In the genomic region with DNA sequence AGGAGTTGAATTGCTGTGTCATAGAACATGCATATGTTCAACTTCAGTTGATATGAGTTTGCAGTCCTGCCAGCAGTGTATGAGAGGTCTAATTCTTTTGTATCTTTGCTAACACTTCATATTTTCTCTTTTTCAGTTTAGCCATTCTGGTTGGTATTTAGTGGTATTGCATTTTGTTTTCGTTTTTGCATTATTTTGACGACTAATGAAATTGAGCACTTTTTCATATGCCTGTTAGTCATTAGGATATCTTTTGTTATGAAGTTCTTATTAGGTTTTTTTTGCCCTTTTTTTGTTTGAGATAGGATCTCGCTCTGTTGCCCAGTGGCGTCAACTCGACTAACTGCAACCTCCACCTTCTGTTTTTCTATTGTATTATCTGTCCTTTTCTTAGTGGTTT, we compare ENCODE assay signal across 2 cellular contexts.
TF ChIP-seq lines count a peak whose summit lies in the region.

No MANE protein-coding gene starts in this region.

TF ChIP-seq in HepG2, 621 proteins besides CTCF, POLR2A, EP300 and RAD21:
- TF ChIP-seq MAFF (IDR thresholded peaks at IDR 0.05; ENCODE audit: low read depth, low read length) (peak; percentile 56), ZNF569 (CRISPR knock-in tag; IDR thresholded peaks at IDR 0.05; ENCODE audit: borderline replicate concordance) (no peak), MAFK (conservative IDR thresholded peaks at IDR 0.05 in 1 of 2, IDR thresholded peaks at IDR 0.05 in 1 of 2; ENCODE audit: low read length in 2 of 2) (peak in 1 of 2 experiments; percentile 58; a peak in 3 of 4 replicates)

TF ChIP-seq in IMR-90, 13 proteins besides CTCF, POLR2A, EP300 and RAD21:
- TF ChIP-seq BHLHE40 (IDR thresholded peaks at IDR 0.05; ENCODE audit: low read depth, low read length) = no peak
- TF ChIP-seq, protein P1, sequence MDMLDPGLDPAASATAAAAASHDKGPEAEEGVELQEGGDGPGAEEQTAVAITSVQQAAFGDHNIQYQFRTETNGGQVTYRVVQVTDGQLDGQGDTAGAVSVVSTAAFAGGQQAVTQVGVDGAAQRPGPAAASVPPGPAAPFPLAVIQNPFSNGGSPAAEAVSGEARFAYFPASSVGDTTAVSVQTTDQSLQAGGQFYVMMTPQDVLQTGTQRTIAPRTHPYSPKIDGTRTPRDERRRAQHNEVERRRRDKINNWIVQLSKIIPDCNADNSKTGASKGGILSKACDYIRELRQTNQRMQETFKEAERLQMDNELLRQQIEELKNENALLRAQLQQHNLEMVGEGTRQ (IDR thresholded peaks at IDR 0.05; ENCODE audit: low read depth, low read length) = no peak
- TF ChIP-seq RCOR1 (IDR thresholded peaks at IDR 0.05; ENCODE audit: insufficient replicate concordance, low read length) = no peak
- TF ChIP-seq MAFK (IDR thresholded peaks at IDR 0.05; ENCODE audit: low read depth, low read length) = peak; percentile 11; the same call in 1 of the 2 replicates
- no peak for TF ChIP-seq MXI1 (IDR thresholded peaks at IDR 0.05; ENCODE audit: borderline replicate concordance, low read depth, low read length)
- no peak for TF ChIP-seq NFE2L2 (IDR thresholded peaks at IDR 0.05; ENCODE audit: low read depth, low read length)
